In the genomic region with DNA sequence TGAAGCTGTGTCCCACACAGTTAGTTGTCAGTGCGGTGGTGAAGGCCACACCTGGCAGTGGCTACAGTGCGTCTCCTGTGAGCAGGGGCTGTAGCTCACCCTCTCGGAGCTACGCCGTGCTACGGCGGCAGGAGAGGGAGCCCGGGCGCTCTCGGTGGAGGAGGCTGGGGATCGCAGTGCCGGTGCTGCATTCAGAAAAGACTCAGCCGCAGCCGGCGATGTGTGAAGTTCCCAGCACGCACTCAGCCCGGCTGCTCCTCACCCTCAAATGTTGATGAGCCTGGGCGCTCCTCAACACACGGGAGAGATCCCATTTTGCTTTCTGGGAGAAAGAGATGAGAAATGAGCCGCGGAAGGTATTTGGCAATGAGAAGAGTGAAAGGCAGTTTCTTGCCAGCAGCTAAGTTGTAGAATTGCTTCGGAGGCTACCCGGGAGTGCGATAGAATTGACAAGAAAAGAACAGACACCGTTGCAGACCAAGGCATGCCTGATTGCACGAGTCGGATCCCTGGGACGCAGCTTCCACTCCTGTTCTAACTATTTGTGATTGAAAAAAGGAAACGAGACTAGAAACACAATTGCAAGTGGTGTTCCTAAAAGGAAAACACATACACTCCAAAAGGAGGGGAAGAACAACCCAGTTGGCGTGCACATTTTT, we compare ENCODE assay signal across 9 cellular contexts. TPM values are rescaled to one million over a fixed set of nuclear protein-coding genes. Genes with fewer than 3 reads are reported as not detected.
DNase-seq lines count a peak whose midpoint lies in the region; ATAC-seq and TF ChIP-seq lines count a peak whose summit lies in the region.
"Had no signal": no experiment of that assay in that cellular context is flagged by ENCODE, and none has a peak within 500 bp of the region (broad histone marks: within the 10 kb centered on the region; RNA-seq: fewer than 3 reads in every experiment).

A gene (plus strand): TSS at position 194 of the 659 bp plus-strand sequence. CDS start 34,463 bp downstream, outside the sequence.

- intact Hi-C loops in sigmoid colon (cut with DNase I): no loop called here

- H3K27ac Mint-ChIP-seq in activated CD8-positive, alpha-beta memory T cell treated with anti-CD3 and anti-CD28 coated beads, Interleukin-2, amount 10 ng/mL, durations not matched to agents 7 days and 5 days: no peak within 1 kb of the TSS
- H3K27ac Mint-ChIP-seq: activated B cell treated with CpG ODN at 0.5 μM for 24 hours had no signal

- no peak for ATAC-seq in activated CD8-positive, alpha-beta memory T cell treated with anti-CD3 and anti-CD28 coated beads, Interleukin-2, amount 10 ng/mL, durations not matched to agents 7 days and 5 days

- CTCF ChIA-PET in activated CD8-positive, alpha-beta memory T cell treated with anti-CD3 and anti-CD28 coated beads, Interleukin-2, amount 10 ng/mL, durations not matched to agents 7 days and 5 days (lab: Charles Lee): no interaction called here

- TF ChIP-seq POLR2A in sigmoid colon (IDR thresholded peaks at IDR 0.05): no peak

- H3K4me3 Mint-ChIP-seq in activated CD8-positive, alpha-beta memory T cell treated with anti-CD3 and anti-CD28 coated beads, Interleukin-2, amount 10 ng/mL, durations not matched to agents 7 days and 5 days: no peak within 1 kb of the TSS
- H3K4me3 Mint-ChIP-seq: activated B cell treated with CpG ODN at 0.5 μM for 24 hours had no signal

- WGBS in HUES64: 7% methylated on average over 30 of the region's 30 CpGs
- WGBS in sigmoid colon, 2 donors: 2 to 3% methylated on average over 30 of the region's 30 CpGs

- H3K4me1 ChIP-seq in HUES64 (ENCODE audit: insufficient read depth, low read length) (no peaks in the 10 kb centered on the region), iPS-15b (ENCODE audit: control insufficient read depth, insufficient read depth, low read length) (peaks cover 3% of the 10 kb centered on the region), sigmoid colon (peaks cover 0 to 8% (median 7%) of the 10 kb centered on the region in 4 donors)

- TF ChIP-seq EP300 in sigmoid colon (IDR thresholded peaks at IDR 0.05): no peak

- H3K4me3 ChIP-seq in HUES64 (ENCODE audit: low read length): peak within 1 kb of the TSS; percentile 53
- H3K4me3 ChIP-seq in WERI-Rb-1 (ENCODE audit: low read depth, low read length): no peak within 1 kb of the TSS
- peak within 1 kb of the TSS; percentile 45 for H3K4me3 ChIP-seq in iPS-15b (ENCODE audit: low read depth, low read length)
- peak within 1 kb of the TSS; percentile 10 to 40 (median 36) for H3K4me3 ChIP-seq in sigmoid colon

- H3K9ac ChIP-seq in HUES64 (ENCODE audit: low read depth, low read length) (peak within 1 kb of the TSS; percentile 13), iPS-15b (ENCODE audit: low read depth, low read length) (peak within 1 kb of the TSS; percentile 2)

- H3K36me3 Mint-ChIP-seq in activated CD8-positive, alpha-beta memory T cell treated with anti-CD3 and anti-CD28 coated beads, Interleukin-2, amount 10 ng/mL, durations not matched to agents 7 days and 5 days: no peaks in the 10 kb centered on the region

- TF ChIP-seq CTCF in WERI-Rb-1 (IDR thresholded peaks at IDR 0.05; ENCODE audit: low read depth, low read length): no peak
- no peak for TF ChIP-seq CTCF in sigmoid colon (IDR thresholded peaks at IDR 0.05)

- H3K9me3 ChIP-seq in HUES64 (ENCODE audit: insufficient read depth, low read depth, low read length) (no peaks in the 10 kb centered on the region), WERI-Rb-1 (ENCODE audit: severe bottlenecking) (no peaks in the 10 kb centered on the region), iPS-15b (ENCODE audit: control insufficient read depth, insufficient read depth, low read length) (no peaks in the 10 kb centered on the region), sigmoid colon (no peaks in the 10 kb centered on the region)

- no peaks in the 10 kb centered on the region for H3K9me3 Mint-ChIP-seq in activated CD8-positive, alpha-beta memory T cell treated with anti-CD3 and anti-CD28 coated beads, Interleukin-2, amount 10 ng/mL, durations not matched to agents 7 days and 5 days (ENCODE audit: low read depth)
- H3K9me3 Mint-ChIP-seq: activated B cell treated with CpG ODN at 0.5 μM for 24 hours had no signal

- H3K27me3 ChIP-seq in HUES64 (ENCODE audit: insufficient read depth, low read length): peaks cover 35% of the 10 kb centered on the region
- peaks cover 20% of the 10 kb centered on the region for H3K27me3 ChIP-seq in WERI-Rb-1 (ENCODE audit: insufficient read depth, low read depth, severe bottlenecking)
- peaks cover 21% of the 10 kb centered on the region for H3K27me3 ChIP-seq in iPS-15b (ENCODE audit: control insufficient read depth, insufficient read depth, low read length)
- H3K27me3 ChIP-seq in sigmoid colon: peaks cover 0 to 13% (median 0%) of the 10 kb centered on the region in 3 donors

- no peaks in the 10 kb centered on the region for H3K4me1 Mint-ChIP-seq in activated CD8-positive, alpha-beta memory T cell treated with anti-CD3 and anti-CD28 coated beads, Interleukin-2, amount 10 ng/mL, durations not matched to agents 7 days and 5 days
- H3K4me1 Mint-ChIP-seq: activated B cell treated with CpG ODN at 0.5 μM for 24 hours had no signal

- DNase-seq in WERI-Rb-1: peak; percentile 12
- peak; percentile 71 for DNase-seq in sigmoid colon
- DNase-seq in OCI-M2 (lab: John Stamatoyannopoulos, UW; ENCODE audit: unreplicated experiment): no peak
- DNase-seq in activated CD8-positive, alpha-beta memory T cell treated with anti-CD3 and anti-CD28 coated beads, Interleukin-2, amount 10 ng/mL, durations not matched to agents 7 days and 5 days: no peak
- no peak for DNase-seq in GF-D8 (lab: John Stamatoyannopoulos, UW)
- no peak for DNase-seq in germinal center (ENCODE audit: low spot score)
- DNase-seq: activated B cell treated with CpG ODN at 0.5 μM for 24 hours had no signal

- no peak within 1 kb of the TSS for H3K27ac ChIP-seq in HUES64 (ENCODE audit: low read depth, low read length)
- no peak within 1 kb of the TSS for H3K27ac ChIP-seq in WERI-Rb-1
- H3K27ac ChIP-seq in sigmoid colon: peak within 1 kb of the TSS in 3 of 4 donors; percentile 6 to 36 (median 22)

- peaks cover 31% of the 10 kb centered on the region for H3K27me3 Mint-ChIP-seq in activated CD8-positive, alpha-beta memory T cell treated with anti-CD3 and anti-CD28 coated beads, Interleukin-2, amount 10 ng/mL, durations not matched to agents 7 days and 5 days

- H3K36me3 ChIP-seq in HUES64 (ENCODE audit: insufficient read depth, low read length) (no peaks in the 10 kb centered on the region), WERI-Rb-1 (no peaks in the 10 kb centered on the region), iPS-15b (ENCODE audit: control insufficient read depth, insufficient read depth, low read length) (no peaks in the 10 kb centered on the region), sigmoid colon (no peaks in the 10 kb centered on the region)

RNA-seq across cellular contexts. Expression of the gene that starts here (rescaled TPM):
- 0.20 TPM for polyA plus RNA-seq in HUES64 (2013, experiment 1 of 2)
- polyA plus RNA-seq in HUES64 (2013, experiment 2 of 2): 0.32 TPM
- 1 to 10 TPM; 1.1 to 1.7 (median 1.6) TPM for total RNA-seq in sigmoid colon
- polyA plus RNA-seq in sigmoid colon: under 1 TPM in 2 of 3 donors, not detected in 1; under 0.01 to 0.07 TPM
- not detected for total RNA-seq in activated CD8-positive, alpha-beta memory T cell treated with anti-CD3 and anti-CD28 coated beads, Interleukin-2, amount 10 ng/mL, durations not matched to agents 7 days and 5 days
- total RNA-seq: activated B cell treated with CpG ODN at 0.5 μM for 24 hours had no signal

Comparison
In these comparisons a context has a peak if more than half of its experiments do, and no peak if none do; other contexts are left out.
1. H3K27ac ChIP-seq: peak in sigmoid colon (3 of 4); none in HUES64 (single experiment) and WERI-Rb-1 (single experiment).
2. DNase-seq: peak in WERI-Rb-1 (single experiment) and sigmoid colon (single experiment); none in OCI-M2 (single experiment), activated CD8-positive, alpha-beta memory T cell treated with anti-CD3 and anti-CD28 coated beads, Interleukin-2, amount 10 ng/mL, durations not matched to agents 7 days and 5 days (single experiment), GF-D8 (single experiment) and germinal center (single experiment).